13 cellular contexts compared by ENCODE assay signal in genomic region chr20:38121741-38122140, GRCh38.
"Had no signal": no experiment of that assay in that cellular context is flagged by ENCODE, and none has a peak within 500 bp of the region (broad histone marks: within the 10 kb centered on the region; RNA-seq: fewer than 3 reads in every experiment).

No MANE protein-coding gene starts in this region.

- ATAC-seq: left lung, psoas muscle had no signal

- H3K9me3 ChIP-seq: breast epithelium, left lung, psoas muscle, SK-N-SH, tibial nerve had no signal

- H3K9ac ChIP-seq: SK-N-SH had no signal

- H3K36me3 ChIP-seq: breast epithelium, left lung, tibial nerve had no signal

- DNase-seq: activated CD4-positive, alpha-beta T cell treated with anti-CD3 and anti-CD28 coated beads, Interleukin-2, amount 50 U/mL, for 48 hours; activated CD4-positive, CD25-positive, alpha-beta regulatory T cell treated with anti-CD3 and anti-CD28 coated beads, Interleukin-2, amount 50 U/mL, for 72 hours; activated T-cell treated with anti-CD3 and anti-CD28 coated beads, Interleukin-2, amount 50 U/mL, for 48 hours; aorta; left lung; SK-N-SH; stimulated activated CD4-positive, alpha-beta T cell treated with anti-CD3 and anti-CD28 coated beads, Interleukin-12 subunit alpha, Interleukin-12 subunit beta, amount 100 ng/mL, for 4 hours; T-helper 1 cell had no signal

- H3K27ac ChIP-seq: breast epithelium, psoas muscle, tibial nerve had no signal

- FAIRE-seq: endometrium, keratinocyte had no signal

- H3K27me3 ChIP-seq: breast epithelium, left lung, tibial nerve had no signal

- H3K4me1 ChIP-seq: breast epithelium had no signal

- H3K4me3 ChIP-seq: breast epithelium, left lung, psoas muscle, tibial nerve had no signal
